18 cellular contexts compared by ENCODE assay signal in the genomic region with DNA sequence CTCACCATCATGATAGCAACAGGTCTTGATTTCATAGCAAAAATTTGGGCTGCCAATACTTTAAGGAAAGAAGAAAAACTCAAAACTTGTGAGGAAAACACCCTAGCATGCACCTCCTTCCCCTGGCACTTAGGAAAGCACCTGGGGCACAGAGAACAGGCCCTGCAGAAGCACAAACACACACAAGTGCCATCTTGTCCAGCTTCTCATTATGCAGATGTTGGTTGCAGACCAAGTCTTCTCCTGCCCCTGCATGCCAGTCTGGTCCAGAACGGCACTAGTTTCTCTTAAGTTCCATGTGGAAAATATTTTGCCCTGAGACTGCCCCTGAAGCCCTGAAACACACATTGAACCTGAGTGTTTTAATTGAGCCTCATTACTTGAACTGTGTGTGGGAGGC. TPM values are rescaled to one million over a fixed set of nuclear protein-coding genes. Genes with fewer than 3 reads are reported as not detected.
DNase-seq lines count a peak whose midpoint lies in the region; ATAC-seq and TF ChIP-seq lines count a peak whose summit lies in the region.
"Had no signal": no experiment of that assay in that cellular context is flagged by ENCODE, and none has a peak within 500 bp of the region (broad histone marks: within the 10 kb centered on the region; RNA-seq: fewer than 3 reads in every experiment).

No MANE protein-coding gene starts in this region.

- 30 to 43% methylated on average over 1 of the region's 1 CpG for WGBS in esophagus squamous epithelium, 2 donors
- no CpG with 5 or more reads among the region's 1 CpG for WGBS in H9 (ENCODE audit: extremely low coverage, insufficient read length, low lambda C conversion rate)

- no peak overlapping the region for H3K4me3 Mint-ChIP-seq in dendritic cell treated with granulocyte-macrophage colony-stimulating factor and Interleukin-4, amounts not matched to agents 40 ng/mL and 50 ng/mL, for 4 days
- H3K4me3 Mint-ChIP-seq in nephron (peak overlapping the region in 1 of 3 experiments; percentile 1), H9 (no peak overlapping the region)
- H3K4me3 Mint-ChIP-seq: CD8-positive, alpha-beta memory T cell; HFFc6 had no signal

- POLR2A ChIA-PET in RWPE1 (lab: Yijun Ruan, JAX; ENCODE audit: low non-redundant PET) = no interaction called here

- H3K4me1 ChIP-seq in esophagus squamous epithelium = peaks cover 4 to 64% (median 38%) of the 10 kb centered on the region in 3 donors
- no peaks in the 10 kb centered on the region; the same call in 1 of the 2 replicates for H3K4me1 ChIP-seq in H9 (ENCODE audit: insufficient read depth, low read length)

- TF ChIP-seq POLR2A in esophagus squamous epithelium (IDR thresholded peaks at IDR 0.05) = peak in 1 of 4 donors; percentile 13

- no peaks in the 10 kb centered on the region for H3K23me2 ChIP-seq in H9 (ENCODE audit: insufficient read length, low read depth, low read length, poor library complexity, severe bottlenecking)

- no peak overlapping the region for H2BK20ac ChIP-seq in H9 (ENCODE audit: low read depth, low read length, poor library complexity, severe bottlenecking)

- H3K27ac ChIP-seq in RWPE1 = peak overlapping the region; percentile 60
- H3K27ac ChIP-seq in esophagus squamous epithelium = peak overlapping the region; percentile 74 to 84 (median 82)
- H3K27ac ChIP-seq in H9 (ENCODE audit: insufficient read length, low read depth, low read length) = no peak overlapping the region
- H3K27ac ChIP-seq: BLaER1 had no signal

- no peak overlapping the region for H4K91ac ChIP-seq in H9 (ENCODE audit: insufficient read length, low read depth, low read length)

- no peak for DNase-seq in RWPE1 (ENCODE audit: low spot score)
- DNase-seq in esophagus squamous epithelium (lab: John Stamatoyannopoulos, UW) = no peak
- no peak for DNase-seq in GM13977 (ENCODE audit: low spot score)
- no peak for DNase-seq in H9
- DNase-seq: 8988T; AML-193; Caco-2; CD8-positive, alpha-beta memory T cell; DND-41; GDM1; HCEC 1CT; HFFc6 had no signal

- H2AFZ ChIP-seq in H9 (ENCODE audit: low read length) = no peak overlapping the region

- no peak overlapping the region for H2BK120ac ChIP-seq in H9 (ENCODE audit: low read depth, low read length, poor library complexity, severe bottlenecking)

- no peaks in the 10 kb centered on the region for H3K79me1 ChIP-seq in H9 (ENCODE audit: insufficient read depth, low read depth, low read length, poor library complexity, severe bottlenecking)

- H3K9me3 ChIP-seq in esophagus squamous epithelium = no peaks in the 10 kb centered on the region
- H3K9me3 ChIP-seq in H9 (ENCODE audit: control insufficient read depth, low read depth, low read length) = no peaks in the 10 kb centered on the region
- H3K9me3 ChIP-seq: BLaER1, Caco-2 had no signal

- peaks cover 69% of the 10 kb centered on the region for H3K4me1 Mint-ChIP-seq in dendritic cell treated with granulocyte-macrophage colony-stimulating factor and Interleukin-4, amounts not matched to agents 40 ng/mL and 50 ng/mL, for 4 days (ENCODE audit: low read depth)
- H3K4me1 Mint-ChIP-seq in nephron (peaks cover 50% of the 10 kb centered on the region), H9 (peaks cover 31 to 39% of the 10 kb centered on the region in 2 experiments)

- H3K27me3 ChIP-seq in esophagus squamous epithelium (no peaks in the 10 kb centered on the region), H9 (ENCODE audit: insufficient read depth, low read length) (peaks cover 3% of the 10 kb centered on the region; the same call in 1 of the 2 replicates)
- H3K27me3 ChIP-seq: BLaER1 had no signal

- H3K36me3 Mint-ChIP-seq in dendritic cell treated with granulocyte-macrophage colony-stimulating factor and Interleukin-4, amounts not matched to agents 40 ng/mL and 50 ng/mL, for 4 days (ENCODE audit: low read depth) = no peaks in the 10 kb centered on the region
- H3K36me3 Mint-ChIP-seq in nephron (ENCODE audit: low read depth) (no peaks in the 10 kb centered on the region), H9 (ENCODE audit: insufficient read depth in 1 of 3, low read depth in 3 of 3) (no peaks in the 10 kb centered on the region)
- H3K36me3 Mint-ChIP-seq: CD8-positive, alpha-beta memory T cell had no signal

- H4K5ac ChIP-seq in H9 (ENCODE audit: insufficient read length, low read depth, low read length) = no peak overlapping the region

- H3K4me2 ChIP-seq in H9 (ENCODE audit: insufficient read depth, insufficient read length, low read length) = no peak overlapping the region
- H3K4me2 ChIP-seq: BLaER1 had no signal

- H3K4me3 ChIP-seq in esophagus squamous epithelium = no peak overlapping the region
- H3K4me3 ChIP-seq: BLaER1 had no signal

- intact Hi-C loops in dendritic cell treated with granulocyte-macrophage colony-stimulating factor and Interleukin-4, amounts not matched to agents 40 ng/mL and 50 ng/mL, for 4 days (cut with micrococcal nuclease) = no loop called here
- intact Hi-C loops in esophagus squamous epithelium (cut with DNase I) = no loop called here

- no peak overlapping the region for H3T11ph ChIP-seq in H9 (ENCODE audit: low read length)

- no peak overlapping the region for H3K56ac ChIP-seq in H9 (ENCODE audit: insufficient read length, low read depth, low read length)

- no peaks in the 10 kb centered on the region for H3K36me3 ChIP-seq in esophagus squamous epithelium
- H3K36me3 ChIP-seq: BLaER1 had no signal

- no peak overlapping the region for H2BK12ac ChIP-seq in H9 (ENCODE audit: insufficient read length, low read depth, low read length)

- no peaks in the 10 kb centered on the region for H3K79me2 ChIP-seq in H9 (ENCODE audit: insufficient read depth, low read length)

- no peak overlapping the region for H3K23ac ChIP-seq in H9 (ENCODE audit: insufficient read length, low read depth, low read length)

- in situ Hi-C loops in GM13977 (cut with MboI; ENCODE audit: low pct_unique_long_range_greater_than_20kb, low sequenced_read_pairs, unreplicated experiment) = no loop called here

- no peak for ATAC-seq in HG02571 (IDR thresholded peaks at IDR 0.05; ENCODE audit: unreplicated experiment)
- ATAC-seq in HG03045 (IDR thresholded peaks at IDR 0.05; ENCODE audit: unreplicated experiment) = no peak

- no peak overlapping the region for H2BK5ac ChIP-seq in H9 (ENCODE audit: insufficient read length, low read length)

- H3K4ac ChIP-seq in H9 (ENCODE audit: low read depth, low read length) = no peak overlapping the region

- H4K8ac ChIP-seq in H9 (replicated peaks; ENCODE audit: insufficient read length, low read depth, low read length) = no peak overlapping the region

- CTCF ChIA-PET in RWPE1 (lab: Yijun Ruan, JAX) = no interaction called here

- no peak overlapping the region for H2AK5ac ChIP-seq in H9 (ENCODE audit: insufficient read length, low read length)

- H4K20me1 ChIP-seq in H9 (ENCODE audit: control insufficient read depth, insufficient read depth, insufficient read length) = no peaks in the 10 kb centered on the region
- H4K20me1 ChIP-seq: BLaER1 had no signal

- peak overlapping the region; percentile 72 for H3K27ac Mint-ChIP-seq in dendritic cell treated with granulocyte-macrophage colony-stimulating factor and Interleukin-4, amounts not matched to agents 40 ng/mL and 50 ng/mL, for 4 days
- H3K27ac Mint-ChIP-seq in nephron = peak overlapping the region in 2 of 3 experiments; percentile 54 to 80
- no peak overlapping the region for H3K27ac Mint-ChIP-seq in H9
- H3K27ac Mint-ChIP-seq: CD8-positive, alpha-beta memory T cell; HFFc6 had no signal

- H3K9me3 Mint-ChIP-seq in dendritic cell treated with granulocyte-macrophage colony-stimulating factor and Interleukin-4, amounts not matched to agents 40 ng/mL and 50 ng/mL, for 4 days = no peaks in the 10 kb centered on the region
- H3K9me3 Mint-ChIP-seq in nephron (no peaks in the 10 kb centered on the region), H9 (no peaks in the 10 kb centered on the region)
- H3K9me3 Mint-ChIP-seq: CD8-positive, alpha-beta memory T cell; HFFc6 had no signal

- H3K27me3 Mint-ChIP-seq in dendritic cell treated with granulocyte-macrophage colony-stimulating factor and Interleukin-4, amounts not matched to agents 40 ng/mL and 50 ng/mL, for 4 days = no peaks in the 10 kb centered on the region
- no peaks in the 10 kb centered on the region for H3K27me3 Mint-ChIP-seq in nephron (ENCODE audit: low read depth)
- no peaks in the 10 kb centered on the region; the same call in 1 of the 2 replicates for H3K27me3 Mint-ChIP-seq in H9 (ENCODE audit: low read depth)

- H3K14ac ChIP-seq in H9 (ENCODE audit: insufficient read depth, low read length) = no peak overlapping the region

- H3K9ac ChIP-seq in H9 (ENCODE audit: extremely low read depth, insufficient read length, low read length) = no peak overlapping the region
- H3K9ac ChIP-seq: BLaER1 had no signal

- TF ChIP-seq CTCF in RWPE1 (conservative IDR thresholded peaks at IDR 0.05; ENCODE audit: low read depth) = no peak
- TF ChIP-seq CTCF in esophagus squamous epithelium (IDR thresholded peaks at IDR 0.05) = no peak
- no peak for TF ChIP-seq CTCF in nephron (IDR thresholded peaks at IDR 0.05; ENCODE audit: unreplicated experiment in 3 of 3)
- TF ChIP-seq CTCF in GM13977 (IDR thresholded peaks at IDR 0.05; ENCODE audit: extremely low read depth, insufficient read depth, missing control alignments) = no peak
- no peak for TF ChIP-seq CTCF in H9 (conservative IDR thresholded peaks at IDR 0.05)

- no peak overlapping the region for H3K18ac ChIP-seq in H9 (ENCODE audit: insufficient read length, low read depth, low read length)

- H2BK15ac ChIP-seq in H9 (ENCODE audit: low read depth, low read length) = no peak overlapping the region

RNA-seq across cellular contexts. Expression of a gene that starts 6.3 kb away (rescaled TPM):
- total RNA-seq in esophagus squamous epithelium = 10 to 100 TPM; 25.0 to 31.4 (median 27.3) TPM
- 36.3 and 36.4 TPM in 2 replicates for total RNA-seq in H9 (2021)

RNA-seq across cellular contexts. Expression of a gene that starts 44.9 kb away (rescaled TPM):
- total RNA-seq in esophagus squamous epithelium (not detected), H9 (2021) (0.75 and 0.96 TPM in 2 replicates)
- total RNA-seq: Caco-2; CD8-positive, alpha-beta memory T cell; HFFc6; HT1080 had no signal

Comparison
In these comparisons a context has a peak if more than half of its experiments do, and no peak if none do; other contexts are left out.
1. H3K27ac Mint-ChIP-seq: peak in dendritic cell treated with granulocyte-macrophage colony-stimulating factor and Interleukin-4, amounts not matched to agents 40 ng/mL and 50 ng/mL, for 4 days (single experiment) and nephron (2 of 3); none in H9 (0 of 3).